8 cellular contexts compared by ENCODE assay signal in genomic region chr21:16308269-16308668, GRCh38.
DNase-seq lines count a peak whose midpoint lies in the region; ATAC-seq and TF ChIP-seq lines count a peak whose summit lies in the region.

No MANE protein-coding gene starts in this region.

- DNase-seq in ELR (ENCODE audit: low read depth) (peak; percentile 24), mammary epithelial cell (peak; percentile 90), NOMO-1 treated with dmso at 0.1 percent for 144 hours (lab: John Stamatoyannopoulos, UW; ENCODE audit: unreplicated experiment) (no peak), NCI-H748 (lab: John Stamatoyannopoulos, UW; ENCODE audit: unreplicated experiment) (no peak), SK-N-DZ (ENCODE audit: low spot score) (no peak), dermis blood vessel endothelial cell (no peak)

- CTCF ChIA-PET in mammary epithelial cell (lab: Charles Lee; ENCODE audit: low non-redundant PET), result no interaction called here

- no peaks in the 10 kb centered on the region for H3K4me1 ChIP-seq in mammary epithelial cell (ENCODE audit: insufficient read depth, low read length)

- peak overlapping the region; percentile 50 for H3K27ac ChIP-seq in mammary epithelial cell (ENCODE audit: insufficient read depth, low read depth, low read length)
- no peak overlapping the region for H3K27ac ChIP-seq in neural cell (ENCODE audit: low read length)

- H3K27me3 ChIP-seq in mammary epithelial cell (ENCODE audit: insufficient read depth, low read length), result no peaks in the 10 kb centered on the region
- H3K27me3 ChIP-seq in neural cell (ENCODE audit: insufficient read depth, low read depth, low read length), result no peaks in the 10 kb centered on the region

- ATAC-seq in HG03354 (IDR thresholded peaks at IDR 0.05; ENCODE audit: poor library complexity, severe bottlenecking, unreplicated experiment), result peak; percentile 61

- H3K36me3 ChIP-seq in mammary epithelial cell (ENCODE audit: insufficient read depth, low read length) (no peaks in the 10 kb centered on the region), neural cell (ENCODE audit: insufficient read depth, low read length) (no peaks in the 10 kb centered on the region)

- H2AFZ ChIP-seq in mammary epithelial cell (ENCODE audit: low read depth, low read length) (peak overlapping the region; percentile 67), neural cell (ENCODE audit: low read depth, low read length) (no peak overlapping the region)

- H3K79me2 ChIP-seq in mammary epithelial cell (ENCODE audit: insufficient read depth, low read length) (no peaks in the 10 kb centered on the region), neural cell (replicated peaks; ENCODE audit: insufficient read depth, low read length) (peaks cover 21% of the 10 kb centered on the region)

- peak; percentile 20 for TF ChIP-seq EP300 in neural cell (conservative IDR thresholded peaks at IDR 0.05; ENCODE audit: poor library complexity, severe bottlenecking)

- H3K4me3 ChIP-seq in mammary epithelial cell (replicated peaks in 1 of 3; ENCODE audit: insufficient read depth in 1 of 3, low read depth in 2 of 3, low read length in 3 of 3), result peak overlapping the region; percentile 28 to 64 (median 43)
- H3K4me3 ChIP-seq in neural cell (ENCODE audit: low read length), result no peak overlapping the region

- no peak for TF ChIP-seq RAD21 in neural cell (conservative IDR thresholded peaks at IDR 0.05)

- no peak for TF ChIP-seq CTCF in mammary epithelial cell (conservative IDR thresholded peaks at IDR 0.05 in 1 of 2, IDR thresholded peaks at IDR 0.05 in 1 of 2; ENCODE audit: extremely low read depth in 1 of 2, insufficient read depth in 1 of 2, low read depth in 1 of 2, low read length in 2 of 2)
- TF ChIP-seq CTCF in neural cell (IDR thresholded peaks at IDR 0.05; ENCODE audit: poor library complexity, severe bottlenecking), result no peak

- BruUV-seq in mammary epithelial cell (replicated peaks; lab: Mats Ljungman, UMichigan), result no TSS peak

- H3K9ac ChIP-seq in mammary epithelial cell (ENCODE audit: insufficient read depth, low read length) (peak overlapping the region; percentile 58), neural cell (ENCODE audit: low read length) (peak overlapping the region; percentile 1)

- no peaks in the 10 kb centered on the region for H3K9me3 ChIP-seq in mammary epithelial cell (replicated peaks; ENCODE audit: insufficient read depth, low read length)
- H3K9me3 ChIP-seq in neural cell (ENCODE audit: low read length), result no peaks in the 10 kb centered on the region

- no peaks in the 10 kb centered on the region for H3F3A ChIP-seq in neural cell (ENCODE audit: insufficient read depth, low read length, poor library complexity, severe bottlenecking)

- intact Hi-C loops in mammary epithelial cell (cut with micrococcal nuclease), result loop anchor here (5.0 kb wide), 1 partner anchor 229 kb away; no protein-coding TSS in a partner anchor

- dilution Hi-C loops in mammary epithelial cell (cut with HindIII; ENCODE audit: low sequenced_read_pairs), result no loop called here

- no peaks in the 10 kb centered on the region for H3K9me2 ChIP-seq in neural cell (ENCODE audit: insufficient read depth, low read length)

- H3K4me2 ChIP-seq in mammary epithelial cell (ENCODE audit: insufficient read depth, low read depth, low read length), result peak overlapping the region; percentile 87
- peak overlapping the region; percentile 27 for H3K4me2 ChIP-seq in neural cell (ENCODE audit: low read length)

- in situ Hi-C loops in mammary epithelial cell (cut with MboI; ENCODE audit: low sequenced_read_pairs in 2 of 2), result no loop called here

- WGBS in mammary epithelial cell (ENCODE audit: low coverage, missing lambda C conversion rate), result 0% methylated on average over 1 of the region's 1 CpG

- H4K20me1 ChIP-seq in mammary epithelial cell (ENCODE audit: insufficient read depth, low read length) (no peaks in the 10 kb centered on the region), neural cell (ENCODE audit: insufficient read depth) (no peaks in the 10 kb centered on the region)

TF ChIP-seq in neural cell, 6 proteins besides CTCF, POLR2A, EP300 and RAD21:
- no peak for TF ChIP-seq REST (IDR thresholded peaks at IDR 0.05; ENCODE audit: borderline replicate concordance)
- TF ChIP-seq TAF1 (IDR thresholded peaks at IDR 0.05; ENCODE audit: low read depth), result no peak
- no peak for TF ChIP-seq POLR2AphosphoS5 (IDR thresholded peaks at IDR 0.05)
- TF ChIP-seq SMC3 (conservative IDR thresholded peaks at IDR 0.05; ENCODE audit: poor library complexity), result no peak
- no peak for TF ChIP-seq EZH2 (IDR thresholded peaks at IDR 0.05; ENCODE audit: borderline replicate concordance, insufficient read depth, low read length, poor library complexity, severe bottlenecking)
- TF ChIP-seq MXI1 (conservative IDR thresholded peaks at IDR 0.05; ENCODE audit: poor library complexity, severe bottlenecking), result no peak
TF ChIP-seq in neural cell: peak in this region for 0.

Comparison
In these comparisons a context has a peak if more than half of its experiments do, and no peak if none do; other contexts are left out.
1. DNase-seq: peak in ELR (single experiment) and mammary epithelial cell (single experiment); none in NOMO-1 treated with dmso at 0.1 percent for 144 hours (single experiment), NCI-H748 (single experiment), SK-N-DZ (single experiment) and dermis blood vessel endothelial cell (single experiment).